ENCODE assay signal across 11 cellular contexts in genomic region chr4:77196866-77197265, GRCh38.
DNase-seq lines count a peak whose midpoint lies in the region; ATAC-seq and TF ChIP-seq lines count a peak whose summit lies in the region.
"Had no signal": no experiment of that assay in that cellular context is flagged by ENCODE, and none has a peak within 500 bp of the region (broad histone marks: within the 10 kb centered on the region; RNA-seq: fewer than 3 reads in every experiment).

No MANE protein-coding gene starts in this region.

- ATAC-seq in GM18868 (IDR thresholded peaks at IDR 0.05; ENCODE audit: unreplicated experiment) (peak; percentile 51), GM21786 (IDR thresholded peaks at IDR 0.05; ENCODE audit: unreplicated experiment) (peak; percentile 36)

- DNase-seq in KBM-7 (peak; percentile 62), COLO829 (ENCODE audit: low spot score) (no peak), DMS153 (lab: John Stamatoyannopoulos, UW) (no peak), NCI-H1105 (lab: John Stamatoyannopoulos, UW) (no peak)
- no peak for DNase-seq in NK-92 treated with Interleukin-12 subunit alpha and Interleukin-12 subunit beta, amount 100 ng/mL, for 24 hours (lab: John Stamatoyannopoulos, UW)
- DNase-seq: activated CD4-positive, alpha-beta T cell treated with anti-CD3 and anti-CD28 coated beads, Interleukin-2, amount 50 U/mL, for 4 hours; NCI-H2171; SIG-M5 had no signal

- peaks cover 6% of the 10 kb centered on the region for H3K27me3 Mint-ChIP-seq in nephron (ENCODE audit: low read depth)

- H3K9me3 Mint-ChIP-seq in nephron: no peaks in the 10 kb centered on the region

- no peak for TF ChIP-seq CTCF in nephron (IDR thresholded peaks at IDR 0.05; ENCODE audit: unreplicated experiment in 3 of 3)

- no peak overlapping the region for H3K4me3 Mint-ChIP-seq in nephron

- peak overlapping the region; percentile 49 to 65 (median 57) for H3K27ac Mint-ChIP-seq in nephron

- H3K36me3 Mint-ChIP-seq in nephron (ENCODE audit: low read depth): no peaks in the 10 kb centered on the region

- peaks cover 40% of the 10 kb centered on the region for H3K4me1 Mint-ChIP-seq in nephron

- in situ Hi-C loops in KBM-7 (cut with MboI; ENCODE audit: low pct_unique_long_range_greater_than_20kb, low sequenced_read_pairs): no loop called here
